ENCODE assay signal across 8 cellular contexts in genomic region chr13:52651880-52652169, GRCh38. TPM values are rescaled to one million over a fixed set of nuclear protein-coding genes. Genes with fewer than 3 reads are reported as not detected.
DNase-seq lines count a peak whose midpoint lies in the region; ATAC-seq and TF ChIP-seq lines count a peak whose summit lies in the region.

No MANE protein-coding gene starts in this region.

- H3K9ac ChIP-seq in skeletal muscle tissue (ENCODE audit: low read depth in 1 of 3, low read length in 3 of 3), result peak overlapping the region; percentile 92 to 96 (median 93)

- CTCF ChIA-PET in OCI-LY7 (lab: Charles Lee; ENCODE audit: unreplicated experiment), result no interaction called here

- H3K4me3 ChIP-seq in OCI-LY7 (ENCODE audit: low read depth, low read length, poor library complexity, severe bottlenecking) (peak overlapping the region; percentile 96), gastroesophageal sphincter (peak overlapping the region; percentile 78 to 95), skeletal muscle tissue (ENCODE audit: low read length in 3 of 3) (peak overlapping the region; percentile 93 to 94 (median 94))

- TF ChIP-seq EP300 in gastroesophageal sphincter (IDR thresholded peaks at IDR 0.05), result no peak

- TF ChIP-seq CTCF in OCI-LY7 (conservative IDR thresholded peaks at IDR 0.05; ENCODE audit: low read length) (no peak), gastroesophageal sphincter (IDR thresholded peaks at IDR 0.05) (no peak)

- 0% methylated on average over 7 to 8 of the region's 8 CpGs for WGBS in gastroesophageal sphincter (ENCODE audit: low coverage in 1 of 2), 2 donors

- H3K27me3 ChIP-seq in gastroesophageal sphincter (no peaks in the 10 kb centered on the region), skeletal muscle tissue (ENCODE audit: control insufficient read depth in 3 of 3, insufficient read depth in 3 of 3, low read length in 3 of 3) (no peaks in the 10 kb centered on the region)

- peaks cover 66% of the 10 kb centered on the region for H3K79me2 ChIP-seq in OCI-LY7 (ENCODE audit: insufficient read depth, low read depth, low read length)

- H3K4me2 ChIP-seq in OCI-LY7 (ENCODE audit: low read length), result peak overlapping the region; percentile 78

- H3K9me3 ChIP-seq in OCI-LY7 (ENCODE audit: low read length), result no peaks in the 10 kb centered on the region
- no peaks in the 10 kb centered on the region for H3K9me3 ChIP-seq in gastroesophageal sphincter
- H3K9me3 ChIP-seq in skeletal muscle tissue (ENCODE audit: control insufficient read depth in 3 of 3, low read length in 3 of 3), result no peaks in the 10 kb centered on the region

- no peak for DNase-seq in OCI-LY7 (ENCODE audit: low spot score)
- DNase-seq in kidney tubule cell (ENCODE audit: low spot score), result no peak
- DNase-seq in NOMO-1 treated with DMSO at 0.1 percent for 48 hours (lab: John Stamatoyannopoulos, UW; ENCODE audit: unreplicated experiment), result no peak

- H4K20me1 ChIP-seq in OCI-LY7 (ENCODE audit: insufficient read depth, low read length), result peaks cover 8% of the 10 kb centered on the region; the same call in 1 of the 2 replicates

- peaks cover 47% of the 10 kb centered on the region for H3K36me3 ChIP-seq in OCI-LY7 (ENCODE audit: insufficient read depth, low read length)
- peaks cover 0 to 10% of the 10 kb centered on the region in 2 donors for H3K36me3 ChIP-seq in gastroesophageal sphincter
- peaks cover 4 to 11% (median 6%) of the 10 kb centered on the region in 3 donors for H3K36me3 ChIP-seq in skeletal muscle tissue (ENCODE audit: control insufficient read depth in 3 of 3, insufficient read depth in 3 of 3, low read length in 3 of 3)

- no peaks in the 10 kb centered on the region for H3K9me2 ChIP-seq in OCI-LY7 (ENCODE audit: insufficient read depth, low read length)

- POLR2A ChIA-PET in OCI-LY7 (lab: Charles Lee), result interaction anchor here (0.7 to 3.0 kb wide), 6 partner anchors 13 to 35 kb away, joined by 3 to 46 read pairs (median 7); no protein-coding TSS in a partner anchor

- intact Hi-C loops in OCI-LY7 (cut with micrococcal nuclease; ENCODE audit: unreplicated experiment), result loop anchor here (1.0 to 5.0 kb wide), 3 partner anchors 35 to 640 kb away; partner anchors contain the start of genes ALG11, ATP7B and CKAP2

- H3K27ac ChIP-seq in OCI-LY7 (ENCODE audit: low read depth, low read length, poor library complexity, severe bottlenecking) (peak overlapping the region; percentile 87), gastroesophageal sphincter (peak overlapping the region; percentile 90 to 97 (median 96)), skeletal muscle tissue (ENCODE audit: low read depth, low read length) (peak overlapping the region; percentile 97)

- no TSS peak for BruUV-seq in OCI-LY7 (replicated peaks; lab: Mats Ljungman, UMichigan)

- peak overlapping the region; percentile 78; the same call in 1 of the 2 replicates for H2AFZ ChIP-seq in OCI-LY7 (ENCODE audit: low read length)

- ATAC-seq in GM18499 (IDR thresholded peaks at IDR 0.05; ENCODE audit: insufficient read depth, unreplicated experiment) (peak; percentile 1), HG02571 (IDR thresholded peaks at IDR 0.05; ENCODE audit: unreplicated experiment) (peak; percentile 12), gastroesophageal sphincter (peak; percentile 34), GM19455 (IDR thresholded peaks at IDR 0.05; ENCODE audit: unreplicated experiment) (no peak)

- peaks cover 34% of the 10 kb centered on the region for H3K4me1 ChIP-seq in OCI-LY7 (ENCODE audit: insufficient read depth, low read length, poor library complexity, severe bottlenecking)
- peaks cover 11 to 49% (median 15%) of the 10 kb centered on the region in 3 donors for H3K4me1 ChIP-seq in gastroesophageal sphincter
- H3K4me1 ChIP-seq in skeletal muscle tissue (ENCODE audit: control insufficient read depth in 3 of 3, insufficient read depth in 3 of 3, low read length in 3 of 3), result peaks cover 15 to 22% (median 19%) of the 10 kb centered on the region in 3 donors

- TF ChIP-seq POLR2A in gastroesophageal sphincter (IDR thresholded peaks at IDR 0.05), result no peak

RNA-seq across cellular contexts. Expression of gene SUGT1, which starts 0.8 kb away (rescaled TPM):
- 32.1 and 36.6 TPM in 2 replicates for total RNA-seq in OCI-LY7 (2014; rRNA removed; shearing (Covaris generic))
- total RNA-seq in OCI-LY7 (2022), result 55.7 and 59.0 TPM in 2 replicates
- total RNA-seq in gastroesophageal sphincter, result 10 to 100 TPM; 31.9 to 53.7 (median 48.9) TPM
- 30.3 TPM for total RNA-seq in skeletal muscle tissue

RNA-seq across cellular contexts. Expression of gene HNRNPA1L2, which starts 9.6 kb away (rescaled TPM):
- 4.7 and 6.8 TPM in 2 replicates for total RNA-seq in OCI-LY7 (2014; rRNA removed; shearing (Covaris generic))
- total RNA-seq in OCI-LY7 (2022), result 13.1 and 13.8 TPM in 2 replicates
- 1 to 10 TPM; 2.3 to 4.8 (median 2.8) TPM for total RNA-seq in gastroesophageal sphincter
- 1.6 TPM for total RNA-seq in skeletal muscle tissue
